ENCODE assay signal across 8 cellular contexts in the genomic region with DNA sequence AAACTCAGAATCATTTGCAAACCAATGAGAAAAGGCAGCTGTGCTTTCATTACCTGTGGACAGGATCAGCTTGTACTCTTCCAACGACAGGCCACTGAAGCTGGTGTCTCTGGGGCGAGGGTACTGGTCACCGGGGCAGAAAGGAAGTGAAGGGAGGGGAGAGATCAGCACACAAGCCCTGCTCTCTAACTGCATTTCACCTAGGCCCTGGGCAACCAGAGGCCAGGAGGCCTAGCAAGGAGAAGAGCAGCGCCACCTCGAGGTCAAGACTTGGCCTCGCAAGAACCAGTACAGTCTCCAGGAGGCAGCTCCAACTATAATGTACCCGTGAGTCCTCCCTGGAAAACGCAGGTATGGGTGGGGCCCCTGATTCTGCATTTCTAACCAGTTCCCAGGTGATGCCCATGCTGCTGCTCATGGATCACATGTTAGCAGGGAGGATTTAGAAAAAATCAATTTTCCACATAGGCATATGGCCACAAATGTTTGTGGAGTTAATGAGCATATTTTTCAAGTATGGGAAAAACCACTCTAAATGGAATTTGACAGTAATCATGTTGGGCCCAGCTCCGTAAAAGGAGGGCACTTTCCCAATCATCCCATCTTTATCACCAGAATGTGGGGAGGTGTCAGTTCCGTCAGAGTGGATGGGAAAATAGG. TPM values are rescaled to one million over a fixed set of nuclear protein-coding genes. Genes with fewer than 3 reads are reported as not detected.
DNase-seq lines count a peak whose midpoint lies in the region; FAIRE-seq and TF ChIP-seq lines count a peak whose summit lies in the region.

No MANE protein-coding gene starts in this region.

- H3K27ac ChIP-seq in iPS DF 6.9 (ENCODE audit: low read length) = no peak overlapping the region

- FAIRE-seq in GM12891 (lab: Jason Lieb, UNC) = peak; percentile 85

- no peaks in the 10 kb centered on the region for H3K27me3 ChIP-seq in iPS DF 6.9 (ENCODE audit: control insufficient read depth, insufficient read depth, low read length)

- WGBS in iPS DF 6.9 (ENCODE audit: insufficient coverage, insufficient read length) = no CpG with 5 or more reads among the region's 10 CpGs

- H3K9me3 ChIP-seq in iPS DF 6.9 (ENCODE audit: control insufficient read depth, insufficient read depth, low read length) = no peaks in the 10 kb centered on the region

- peaks cover 22% of the 10 kb centered on the region for H3K36me3 ChIP-seq in iPS DF 6.9 (ENCODE audit: control insufficient read depth, insufficient read depth, low read length)

- no peaks in the 10 kb centered on the region; the same call in 1 of the 2 replicates for H3K4me1 ChIP-seq in iPS DF 6.9 (ENCODE audit: control insufficient read depth, insufficient read depth, low read length)

- DNase-seq in A172 (ENCODE audit: low spot score) (peak; percentile 74), GM12891 (ENCODE audit: insufficient read length, low spot score) (no peak), KG1 (lab: John Stamatoyannopoulos, UW) (peak; percentile 72), T follicular helper cell (ENCODE audit: low read depth) (peak; percentile 62), amniotic epithelial cell (ENCODE audit: low read depth) (peak; percentile 69), iPS DF 6.9 (ENCODE audit: low read depth, low spot score) (peak; percentile 86), occipital lobe (lab: John Stamatoyannopoulos, UW) (no peak)
- peak; percentile 41 to 50 for DNase-seq in stimulated activated CD4-positive, alpha-beta T cell treated with anti-CD3 and anti-CD28 coated beads, Interleukin-1b, Interleukin-23, amount 100 ng/mL, for 1 hour (ENCODE audit: low read depth in 2 of 2)

- TF ChIP-seq POLR2A in GM12891 (IDR thresholded peaks at IDR 0.05; ENCODE audit: low read depth, low read length) = no peak

- no peak overlapping the region for H3K4me3 ChIP-seq in iPS DF 6.9 (ENCODE audit: low read length)

TF ChIP-seq in GM12891, 5 proteins besides CTCF, POLR2A, EP300 and RAD21:
- no peak for TF ChIP-seq POU2F2 (IDR thresholded peaks at IDR 0.05; ENCODE audit: low read depth, low read length)
- 0 out of 2 replicates have a peak, but pooled peaks have one; percentile 25 for TF ChIP-seq SPI1 (IDR thresholded peaks at IDR 0.05; ENCODE audit: low read depth, low read length)
- no peak for TF ChIP-seq POLR2AphosphoS5 (IDR thresholded peaks at IDR 0.05; ENCODE audit: low read depth, low read length)
- no peak for TF ChIP-seq PAX5 (IDR thresholded peaks at IDR 0.05; ENCODE audit: insufficient read depth, low read length, severe bottlenecking)
- no peak for TF ChIP-seq TAF1 (IDR thresholded peaks at IDR 0.05; ENCODE audit: low read depth, low read length)

RNA-seq across cellular contexts. Expression of a gene that starts 11.0 kb away (rescaled TPM):
- total RNA-seq in A172 (2014; rRNA removed; shearing (Covaris generic)) = 46.1 and 70.3 TPM in 2 replicates
- polyA plus RNA-seq in GM12891 (2012; ENCODE audit: low read depth, missing spikeins) = 100 TPM
- total RNA-seq in occipital lobe = 15.8 TPM

RNA-seq across cellular contexts. Expression of a gene that starts 46.2 kb away (rescaled TPM):
- total RNA-seq in A172 (2014; rRNA removed; shearing (Covaris generic)) = 6.8 and 6.9 TPM in 2 replicates
- polyA plus RNA-seq in GM12891 (2012; ENCODE audit: low read depth, missing spikeins) = not detected
- not detected for total RNA-seq in occipital lobe

Comparison
In these comparisons a context has a peak if more than half of its experiments do, and no peak if none do; other contexts are left out.
1. DNase-seq: peak in A172 (single experiment), KG1 (single experiment), T follicular helper cell (single experiment), amniotic epithelial cell (single experiment), iPS DF 6.9 (single experiment) and stimulated activated CD4-positive, alpha-beta T cell treated with anti-CD3 and anti-CD28 coated beads, Interleukin-1b, Interleukin-23, amount 100 ng/mL, for 1 hour (2 of 2); none in GM12891 (single experiment) and occipital lobe (single experiment).